ENCODE assay signal across 19 cellular contexts in the genomic region with DNA sequence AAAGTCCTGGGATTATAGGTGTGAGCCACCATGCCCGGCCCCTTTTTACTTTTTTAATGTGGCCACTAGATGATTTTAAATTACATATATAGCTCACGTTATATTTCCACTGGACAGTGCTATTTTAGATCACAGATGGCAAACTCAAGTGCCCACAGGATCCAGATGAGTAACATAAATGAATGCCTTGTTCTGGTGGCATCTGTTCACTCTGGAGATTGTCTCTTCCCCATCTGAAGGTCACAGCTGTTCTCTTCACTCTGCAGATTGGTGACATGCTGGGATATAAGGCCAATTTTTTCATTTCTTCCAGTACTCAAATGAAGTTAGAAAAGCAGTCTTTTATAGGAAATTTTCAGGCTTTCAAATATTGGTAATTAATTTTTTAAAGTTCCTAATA.
"Had no signal": no experiment of that assay in that cellular context is flagged by ENCODE, and none has a peak within 500 bp of the region (broad histone marks: within the 10 kb centered on the region; RNA-seq: fewer than 3 reads in every experiment).

No MANE protein-coding gene starts in this region.

- H3K27ac ChIP-seq: colonic mucosa, foreskin keratinocyte, parathyroid adenoma, psoas muscle, right lobe of liver, skin epidermis, stomach, thoracic aorta had no signal

- H3K4me3 ChIP-seq: colonic mucosa, lung, psoas muscle, right lobe of liver, skin epidermis, stomach, thoracic aorta had no signal

- H3K9me3 ChIP-seq: colonic mucosa, psoas muscle, right lobe of liver, stomach, thoracic aorta had no signal

- H3K4me1 ChIP-seq: colonic mucosa, foreskin keratinocyte, parathyroid adenoma, right lobe of liver had no signal

- H3K9me3 Mint-ChIP-seq: nephron had no signal

- H3K27ac Mint-ChIP-seq: nephron had no signal

- H2AFZ ChIP-seq: parathyroid adenoma had no signal

- H3K4me3 Mint-ChIP-seq: nephron had no signal

- ATAC-seq: foreskin keratinocyte, left colon, left ventricle myocardium superior, psoas muscle, right lobe of liver had no signal

- DNase-seq: colonic mucosa; dermis blood vessel endothelial cell; foreskin keratinocyte; kidney; left colon; left ventricle myocardium superior; psoas muscle; retina; right lobe of liver; stimulated activated CD4-positive, alpha-beta T cell treated with anti-CD3 and anti-CD28 coated beads, Interleukin-2, amount 100 ng/mL, for 24 hours; stimulated activated naive CD4-positive, alpha-beta T cell; stomach; substantia nigra; trophoblast cell had no signal

- H3K79me2 ChIP-seq: parathyroid adenoma had no signal

- H3K9ac ChIP-seq: parathyroid adenoma had no signal

- H3K27me3 ChIP-seq: colonic mucosa, stomach had no signal

- H3K36me3 ChIP-seq: colonic mucosa, thoracic aorta had no signal
